ENCODE assay signal across 8 cellular contexts in genomic region chr22:32801436-32802290, GRCh38. TPM values are rescaled to one million over a fixed set of nuclear protein-coding genes. Genes with fewer than 3 reads are reported as not detected.
DNase-seq lines count a peak whose midpoint lies in the region; ATAC-seq and TF ChIP-seq lines count a peak whose summit lies in the region.

Gene TIMP3 (plus strand): TSS chr22:32801705. CDS start chr22:32802002, 297 bp downstream.

- no peaks in the 10 kb centered on the region for H3K9me3 ChIP-seq in NT2/D1 (ENCODE audit: insufficient read depth, low read length)
- H3K9me3 ChIP-seq in liver (ENCODE audit: control insufficient read depth in 4 of 4, low read length in 3 of 4), result no peaks in the 10 kb centered on the region

- H3K27me3 Mint-ChIP-seq in stimulated activated naive CD8-positive, alpha-beta T cell treated with anti-CD3 and anti-CD28 coated beads, Interleukin-15, amount 100 ng/mL, for 72 hours, result peaks cover 85% of the 10 kb centered on the region

- DNase-seq in EH (ENCODE audit: low read depth), result peak; percentile 90
- DNase-seq in NT2/D1 (ENCODE audit: low read depth, low spot score), result no peak
- DNase-seq in ecto neural progenitor cell (ENCODE audit: low spot score), result peak; percentile 88
- DNase-seq in stimulated activated naive CD8-positive, alpha-beta T cell treated with anti-CD3 and anti-CD28 coated beads, Interleukin-15, amount 100 ng/mL, for 72 hours, result peak in 1 of 2 donors; percentile 7
- DNase-seq in NK-92 (lab: John Stamatoyannopoulos, UW; ENCODE audit: unreplicated experiment), result no peak

- ATAC-seq in stimulated activated naive CD8-positive, alpha-beta T cell treated with anti-CD3 and anti-CD28 coated beads, Interleukin-15, amount 100 ng/mL, for 72 hours, result peak; percentile 57
- no peak for ATAC-seq in GM18870 (IDR thresholded peaks at IDR 0.05; ENCODE audit: unreplicated experiment)
- ATAC-seq in GM18868 (IDR thresholded peaks at IDR 0.05; ENCODE audit: unreplicated experiment), result no peak

- under 1% methylated on average over 88 of the region's 88 CpGs for WGBS in liver

- peak in 1 of 2 donors; percentile 13 for TF ChIP-seq RAD21 in liver (IDR thresholded peaks at IDR 0.05)

- H3K27ac ChIP-seq in liver (ENCODE audit: low read depth in 1 of 2, low read length in 2 of 2), result peak within 1 kb of the TSS; percentile 63 to 69

- peak within 1 kb of the TSS in 1 of 2 donors; percentile 54 for H3K27ac Mint-ChIP-seq in stimulated activated naive CD8-positive, alpha-beta T cell treated with anti-CD3 and anti-CD28 coated beads, Interleukin-15, amount 100 ng/mL, for 72 hours

- H3K36me3 ChIP-seq in NT2/D1 (ENCODE audit: insufficient read depth, insufficient read length, low read length) (peaks cover 9% of the 10 kb centered on the region), liver (ENCODE audit: control insufficient read depth in 4 of 4, insufficient read depth in 3 of 4, low read depth in 1 of 4, low read length in 3 of 4) (no peaks in the 10 kb centered on the region)

- TF ChIP-seq CTCF in liver (IDR thresholded peaks at IDR 0.05; ENCODE audit: low read depth, low read length, missing input control), result no peak

- H3K4me1 ChIP-seq in NT2/D1 (ENCODE audit: insufficient read depth, insufficient read length) (peaks cover 5% of the 10 kb centered on the region), liver (ENCODE audit: control insufficient read depth in 4 of 4, insufficient read depth in 4 of 4, low read length in 3 of 4) (peaks cover 0 to 37% (median 20%) of the 10 kb centered on the region in 4 donors)

- H3K4me1 Mint-ChIP-seq in stimulated activated naive CD8-positive, alpha-beta T cell treated with anti-CD3 and anti-CD28 coated beads, Interleukin-15, amount 100 ng/mL, for 72 hours, result peaks cover 18% of the 10 kb centered on the region

- H3K27me3 ChIP-seq in NT2/D1 (ENCODE audit: insufficient read depth, insufficient read length) (peaks cover 21% of the 10 kb centered on the region), liver (ENCODE audit: control insufficient read depth in 4 of 4, insufficient read depth in 4 of 4, low read length in 3 of 4) (no peaks in the 10 kb centered on the region)

- H3K4me3 Mint-ChIP-seq in stimulated activated naive CD8-positive, alpha-beta T cell treated with anti-CD3 and anti-CD28 coated beads, Interleukin-15, amount 100 ng/mL, for 72 hours, result peak within 1 kb of the TSS; percentile 24 to 72

- no peaks in the 10 kb centered on the region for H3K9me3 Mint-ChIP-seq in stimulated activated naive CD8-positive, alpha-beta T cell treated with anti-CD3 and anti-CD28 coated beads, Interleukin-15, amount 100 ng/mL, for 72 hours

- H3K4me3 ChIP-seq in NT2/D1 (ENCODE audit: insufficient read length, low read depth), result peak within 1 kb of the TSS; percentile 69
- H3K4me3 ChIP-seq in liver (ENCODE audit: low read depth in 1 of 3, low read length in 3 of 3), result peak within 1 kb of the TSS; percentile 61 to 76 (median 66)

- H3K9ac ChIP-seq in NT2/D1 (ENCODE audit: insufficient read length, low read depth) (peak within 1 kb of the TSS; percentile 87), liver (ENCODE audit: low read depth in 1 of 2, low read length in 2 of 2) (peak within 1 kb of the TSS; percentile 48 to 68)

TF ChIP-seq in liver, 16 proteins besides CTCF, POLR2A, EP300 and RAD21:
- TF ChIP-seq FOXA1 (IDR thresholded peaks at IDR 0.05) (no peak), YY1 (IDR thresholded peaks at IDR 0.05) (peak; percentile 91), JUND (IDR thresholded peaks at IDR 0.05) (peak; percentile 31 to 35), GABPA (IDR thresholded peaks at IDR 0.05 in 1 of 2, conservative IDR thresholded peaks at IDR 0.05 in 1 of 2) (no peak), SP1 (IDR thresholded peaks at IDR 0.05) (peak; percentile 28), TAF1 (conservative IDR thresholded peaks at IDR 0.05) (peak; percentile 85), HNF4A (conservative IDR thresholded peaks at IDR 0.05) (no peak), REST (IDR thresholded peaks at IDR 0.05) (peak; percentile 61)

RNA-seq across cellular contexts. Expression of gene TIMP3, which starts in this region (rescaled TPM):
- total RNA-seq in liver, result 10 to 100 TPM; 28.0 to 44.0 TPM
- polyA plus RNA-seq in liver, result 10 to 100 TPM; 30.7 to 31.7 TPM

Comparison
In these comparisons a context has a peak if more than half of its experiments do, and no peak if none do; other contexts are left out.
1. DNase-seq: peak in EH (single experiment) and ecto neural progenitor cell (single experiment); none in NT2/D1 (single experiment) and NK-92 (single experiment).